8 cellular contexts compared by ENCODE assay signal in the genomic region with DNA sequence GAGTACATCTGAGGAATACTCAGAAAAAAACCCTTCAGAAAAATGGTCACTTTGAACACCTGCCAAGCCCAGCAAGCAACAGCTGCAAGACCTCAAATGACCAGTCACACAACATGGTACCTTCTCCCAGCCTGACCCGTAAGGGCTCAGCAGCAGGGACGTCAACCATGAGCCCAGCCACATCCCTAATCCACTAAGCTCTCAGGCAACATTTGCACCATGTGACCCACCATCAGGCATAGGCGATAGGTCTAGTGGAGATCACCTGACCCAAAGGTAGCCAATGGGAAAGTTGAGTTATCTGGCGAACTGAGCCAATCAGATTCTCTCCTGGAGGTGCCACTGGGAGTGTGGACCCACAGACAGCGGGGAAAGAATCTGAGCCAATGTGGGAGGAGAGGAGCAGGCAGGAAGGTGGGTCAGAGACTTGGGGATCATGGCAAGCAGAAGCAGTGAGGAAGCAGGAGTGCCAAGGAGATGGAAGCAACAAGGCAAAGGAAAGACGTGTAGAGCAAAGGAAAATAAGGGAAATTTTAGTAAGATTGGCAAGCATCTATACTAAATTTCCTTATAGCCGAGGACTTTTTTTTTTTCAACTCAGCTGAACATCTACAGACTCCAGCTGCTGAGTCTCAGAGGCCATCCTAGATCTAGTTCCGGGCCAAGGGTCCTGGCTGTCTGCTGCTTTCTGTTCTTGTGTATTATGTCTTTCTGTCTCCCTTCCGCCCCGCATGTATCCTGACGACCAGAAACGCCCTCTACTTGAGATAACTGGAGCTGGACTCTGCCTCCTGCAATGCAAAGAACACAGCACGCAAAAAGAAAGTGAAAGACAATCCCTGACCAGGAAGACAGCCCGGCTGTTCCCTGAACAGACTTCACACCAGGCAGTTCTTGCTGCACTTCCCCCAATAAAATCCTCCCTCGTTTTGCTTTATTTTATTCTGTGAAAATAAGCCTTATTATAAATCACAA. TPM values are rescaled to one million over a fixed set of nuclear protein-coding genes. Genes with fewer than 3 reads are reported as not detected.
DNase-seq lines count a peak whose midpoint lies in the region; ATAC-seq, FAIRE-seq and TF ChIP-seq lines count a peak whose summit lies in the region.

No MANE protein-coding gene starts in this region.

- H3K4me2 ChIP-seq in MM.1S (ENCODE audit: low read depth, low read length) (peak overlapping the region; percentile 52), astrocyte (ENCODE audit: low read length) (peak overlapping the region; percentile 68)

- H3K27ac ChIP-seq in MM.1S (ENCODE audit: low read length) (peak overlapping the region; percentile 40; the same call in 1 of the 2 replicates), astrocyte (ENCODE audit: low read depth, low read length) (no peak overlapping the region), layer of hippocampus (ENCODE audit: low read depth, low read length) (peak overlapping the region; percentile 76)

- H3K4me1 Mint-ChIP-seq in astrocyte (ENCODE audit: low read depth, unreplicated experiment): peaks cover 2% of the 10 kb centered on the region
- H3K4me1 Mint-ChIP-seq in stimulated activated memory B cell treated with anti-CD40 and anti-IgM and Interleukin-4, amounts not matched to agents 10 μg/mL and 1 μg/mL and 100 μg/mL, for 72 hours: peaks cover 37% of the 10 kb centered on the region

- H3K4me1 ChIP-seq in MM.1S (ENCODE audit: low read length) (peaks cover 7% of the 10 kb centered on the region), astrocyte (ENCODE audit: insufficient read depth, low read length) (no peaks in the 10 kb centered on the region)

- H4K20me1 ChIP-seq in MM.1S (ENCODE audit: insufficient read depth, low read length): no peaks in the 10 kb centered on the region
- H4K20me1 ChIP-seq in astrocyte (ENCODE audit: insufficient read depth, low read length): no peaks in the 10 kb centered on the region

- peaks cover 7% of the 10 kb centered on the region for H3K9me3 Mint-ChIP-seq in astrocyte (ENCODE audit: unreplicated experiment)
- peaks cover 3% of the 10 kb centered on the region for H3K9me3 Mint-ChIP-seq in stimulated activated memory B cell treated with anti-CD40 and anti-IgM and Interleukin-4, amounts not matched to agents 10 μg/mL and 1 μg/mL and 100 μg/mL, for 72 hours

- H3K9me3 ChIP-seq in MM.1S (replicated peaks; ENCODE audit: insufficient read depth, low read length) (no peaks in the 10 kb centered on the region), astrocyte (ENCODE audit: insufficient read depth, low read depth, low read length) (no peaks in the 10 kb centered on the region)

- H2AFZ ChIP-seq in MM.1S (ENCODE audit: low read length) (peak overlapping the region; percentile 86), astrocyte (ENCODE audit: low read depth, low read length) (peak overlapping the region; percentile 7)

- TF ChIP-seq CTCF in MM.1S (IDR thresholded peaks at IDR 0.05; ENCODE audit: low read length) (peak; percentile 36), astrocyte (IDR thresholded peaks at IDR 0.05; ENCODE audit: insufficient read depth, low read depth, low read length) (no peak)

- no peak for FAIRE-seq in astrocyte (lab: Jason Lieb, UNC)

- peak overlapping the region; percentile 45 for H3K4me3 Mint-ChIP-seq in astrocyte (ENCODE audit: unreplicated experiment)
- peak overlapping the region; percentile 49 for H3K4me3 Mint-ChIP-seq in stimulated activated memory B cell treated with anti-CD40 and anti-IgM and Interleukin-4, amounts not matched to agents 10 μg/mL and 1 μg/mL and 100 μg/mL, for 72 hours

- H3K27me3 ChIP-seq in MM.1S (replicated peaks; ENCODE audit: insufficient read depth, low read length) (no peaks in the 10 kb centered on the region), astrocyte (ENCODE audit: insufficient read depth, low read length) (no peaks in the 10 kb centered on the region), layer of hippocampus (ENCODE audit: control insufficient read depth, insufficient read depth, low read length) (no peaks in the 10 kb centered on the region)

- no peak for ATAC-seq in stimulated activated memory B cell treated with anti-CD40 and anti-IgM and Interleukin-4, amounts not matched to agents 10 μg/mL and 1 μg/mL and 100 μg/mL, for 72 hours
- no peak for ATAC-seq in HG03378 (IDR thresholded peaks at IDR 0.05; ENCODE audit: unreplicated experiment)

- no peaks in the 10 kb centered on the region for H3K9me2 ChIP-seq in MM.1S (replicated peaks; ENCODE audit: insufficient read depth, low read length)

- peak overlapping the region; percentile 5; the same call in 1 of the 2 replicates for H3K9ac ChIP-seq in MM.1S (ENCODE audit: low read length)
- H3K9ac ChIP-seq in astrocyte (ENCODE audit: low read length): peak overlapping the region; percentile 30

- H3K36me3 ChIP-seq in MM.1S (replicated peaks; ENCODE audit: insufficient read depth, low read length): no peaks in the 10 kb centered on the region
- H3K36me3 ChIP-seq in astrocyte (ENCODE audit: insufficient read depth, low read length): no peaks in the 10 kb centered on the region

- H3K36me3 Mint-ChIP-seq in astrocyte (ENCODE audit: low read depth, unreplicated experiment): peaks cover 7% of the 10 kb centered on the region
- H3K36me3 Mint-ChIP-seq in stimulated activated memory B cell treated with anti-CD40 and anti-IgM and Interleukin-4, amounts not matched to agents 10 μg/mL and 1 μg/mL and 100 μg/mL, for 72 hours: peaks cover 5% of the 10 kb centered on the region

- no peak overlapping the region for H3K27ac Mint-ChIP-seq in astrocyte (ENCODE audit: unreplicated experiment)
- H3K27ac Mint-ChIP-seq in stimulated activated memory B cell treated with anti-CD40 and anti-IgM and Interleukin-4, amounts not matched to agents 10 μg/mL and 1 μg/mL and 100 μg/mL, for 72 hours: peak overlapping the region; percentile 53

- no peaks in the 10 kb centered on the region for H3K79me2 ChIP-seq in MM.1S (ENCODE audit: low read length)
- H3K79me2 ChIP-seq in astrocyte (ENCODE audit: insufficient read depth, low read length): no peaks in the 10 kb centered on the region

- DNase-seq in activated naive CD4-positive, alpha-beta T cell treated with Interleukin-2 at 50 U/mL for 16 hours: peak; percentile 12
- no peak for DNase-seq in activated naive CD4-positive, alpha-beta T cell (lab: John Stamatoyannopoulos, UW)
- DNase-seq in MM.1S (peak; percentile 80), astrocyte (ENCODE audit: low read depth) (peak; percentile 55), NCI-H1694 (lab: John Stamatoyannopoulos, UW) (no peak)

- H3F3A ChIP-seq in MM.1S (ENCODE audit: insufficient read depth, low read length): peaks cover 5% of the 10 kb centered on the region; the same call in 1 of the 2 replicates

- no peaks in the 10 kb centered on the region for H3K27me3 Mint-ChIP-seq in astrocyte (ENCODE audit: low read depth, unreplicated experiment)
- H3K27me3 Mint-ChIP-seq in stimulated activated memory B cell treated with anti-CD40 and anti-IgM and Interleukin-4, amounts not matched to agents 10 μg/mL and 1 μg/mL and 100 μg/mL, for 72 hours: no peaks in the 10 kb centered on the region

- H3K4me3 ChIP-seq in MM.1S (ENCODE audit: low read length) (peak overlapping the region; percentile 40), astrocyte (ENCODE audit: insufficient read depth, low read depth, low read length) (peak overlapping the region; percentile 15)

RNA-seq across cellular contexts. Expression of a gene that starts 11.0 kb away (rescaled TPM):
- 0.52 TPM in 1 of 2 replicates, not detected in the other for total RNA-seq in astrocyte

RNA-seq across cellular contexts. Expression of a gene that starts 37.6 kb away (rescaled TPM):
- 4.9 and 7.8 TPM in 2 replicates for total RNA-seq in astrocyte

RNA-seq across cellular contexts. Expression of a gene that starts 40.1 kb away (rescaled TPM):
- 11.5 and 15.5 TPM in 2 replicates for total RNA-seq in astrocyte

Comparison
In these comparisons a context has a peak if more than half of its experiments do, and no peak if none do; other contexts are left out.
1. DNase-seq: peak in activated naive CD4-positive, alpha-beta T cell treated with Interleukin-2 at 50 U/mL for 16 hours (single experiment), MM.1S (single experiment) and astrocyte (single experiment); none in activated naive CD4-positive, alpha-beta T cell (0 of 4) and NCI-H1694 (single experiment).